ENCODE assay signal across 1 cellular context in the genomic region with DNA sequence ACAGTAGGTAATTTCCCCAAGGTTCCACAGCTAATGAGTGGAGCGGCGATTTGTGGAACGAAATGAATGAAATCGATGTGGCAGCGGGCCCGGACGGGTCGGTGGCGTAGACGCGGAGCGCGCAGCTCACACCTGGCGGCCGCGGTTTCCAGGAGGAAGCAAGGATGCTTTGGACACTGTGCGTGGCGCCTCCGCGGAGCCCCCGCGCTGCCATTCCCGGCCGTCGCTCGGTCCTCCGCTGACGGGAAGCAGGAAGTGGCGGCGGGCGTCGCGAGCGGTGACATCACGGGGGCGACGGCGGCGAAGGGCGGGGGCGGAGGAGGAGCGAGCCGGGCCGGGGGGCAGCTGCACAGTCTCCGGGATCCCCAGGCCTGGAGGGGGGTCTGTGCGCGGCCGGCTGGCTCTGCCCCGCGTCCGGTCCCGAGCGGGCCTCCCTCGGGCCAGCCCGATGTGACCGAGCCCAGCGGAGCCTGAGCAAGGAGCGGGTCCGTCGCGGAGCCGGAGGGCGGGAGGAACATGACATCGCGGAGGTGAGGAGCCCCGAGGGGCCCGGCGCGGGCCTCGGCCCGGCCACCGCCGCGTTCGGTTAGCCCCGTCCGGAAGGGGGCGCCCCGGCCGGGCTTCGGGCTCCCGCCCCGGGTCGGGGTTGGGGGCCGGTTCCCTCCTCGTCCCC.
TF ChIP-seq lines count a peak whose summit lies in the region.

TSS of gene PTPN11 (plus strand) at position 352 of the 673 bp plus-strand sequence. CDS start at position 517, 165 bp downstream.

TF ChIP-seq in HepG2, 621 proteins besides CTCF, POLR2A, EP300 and RAD21 (continued from another document and continues in another):
- TF ChIP-seq, protein P1, sequence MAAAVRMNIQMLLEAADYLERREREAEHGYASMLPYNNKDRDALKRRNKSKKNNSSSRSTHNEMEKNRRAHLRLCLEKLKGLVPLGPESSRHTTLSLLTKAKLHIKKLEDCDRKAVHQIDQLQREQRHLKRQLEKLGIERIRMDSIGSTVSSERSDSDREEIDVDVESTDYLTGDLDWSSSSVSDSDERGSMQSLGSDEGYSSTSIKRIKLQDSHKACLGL (CRISPR knock-in tag; IDR thresholded peaks at IDR 0.05) = peak; percentile 46; the same call in 1 of the 2 replicates
- no peak for TF ChIP-seq SP5 (CRISPR knock-in tag; IDR thresholded peaks at IDR 0.05; ENCODE audit: borderline replicate concordance, low read depth)
- TF ChIP-seq ZNF782 (CRISPR knock-in tag; IDR thresholded peaks at IDR 0.05; ENCODE audit: borderline replicate concordance) = peak; percentile 72; the same call in 1 of the 2 replicates
- TF ChIP-seq, protein P2, sequence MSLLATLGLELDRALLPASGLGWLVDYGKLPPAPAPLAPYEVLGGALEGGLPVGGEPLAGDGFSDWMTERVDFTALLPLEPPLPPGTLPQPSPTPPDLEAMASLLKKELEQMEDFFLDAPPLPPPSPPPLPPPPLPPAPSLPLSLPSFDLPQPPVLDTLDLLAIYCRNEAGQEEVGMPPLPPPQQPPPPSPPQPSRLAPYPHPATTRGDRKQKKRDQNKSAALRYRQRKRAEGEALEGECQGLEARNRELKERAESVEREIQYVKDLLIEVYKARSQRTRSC (CRISPR knock-in tag; IDR thresholded peaks at IDR 0.05; ENCODE audit: low read depth) = 0 out of 2 replicates have a peak, but pooled peaks have one; percentile 53
- no peak for TF ChIP-seq NCOA5 (CRISPR knock-in tag; IDR thresholded peaks at IDR 0.05)
- TF ChIP-seq MED8 (CRISPR knock-in tag; IDR thresholded peaks at IDR 0.05; ENCODE audit: insufficient replicate concordance) = peak; percentile 59
- peak; percentile 79 for TF ChIP-seq ZBED4 (CRISPR knock-in tag; IDR thresholded peaks at IDR 0.05; ENCODE audit: borderline replicate concordance)
- TF ChIP-seq DNMT1 (CRISPR knock-in tag; IDR thresholded peaks at IDR 0.05) = peak; percentile 79
- TF ChIP-seq ATRX (CRISPR knock-in tag; IDR thresholded peaks at IDR 0.05; ENCODE audit: borderline replicate concordance) = no peak
- TF ChIP-seq, protein P3, sequence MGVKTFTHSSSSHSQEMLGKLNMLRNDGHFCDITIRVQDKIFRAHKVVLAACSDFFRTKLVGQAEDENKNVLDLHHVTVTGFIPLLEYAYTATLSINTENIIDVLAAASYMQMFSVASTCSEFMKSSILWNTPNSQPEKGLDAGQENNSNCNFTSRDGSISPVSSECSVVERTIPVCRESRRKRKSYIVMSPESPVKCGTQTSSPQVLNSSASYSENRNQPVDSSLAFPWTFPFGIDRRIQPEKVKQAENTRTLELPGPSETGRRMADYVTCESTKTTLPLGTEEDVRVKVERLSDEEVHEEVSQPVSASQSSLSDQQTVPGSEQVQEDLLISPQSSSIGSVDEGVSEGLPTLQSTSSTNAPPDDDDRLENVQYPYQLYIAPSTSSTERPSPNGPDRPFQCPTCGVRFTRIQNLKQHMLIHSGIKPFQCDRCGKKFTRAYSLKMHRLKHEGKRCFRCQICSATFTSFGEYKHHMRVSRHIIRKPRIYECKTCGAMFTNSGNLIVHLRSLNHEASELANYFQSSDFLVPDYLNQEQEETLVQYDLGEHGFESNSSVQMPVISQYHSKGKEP (CRISPR knock-in tag; IDR thresholded peaks at IDR 0.05) = 0 out of 2 replicates have a peak, but pooled peaks have one; percentile 56
- no peak; the same call in 1 of the 2 replicates for TF ChIP-seq JUND (CRISPR knock-in tag; IDR thresholded peaks at IDR 0.05)
- TF ChIP-seq PRPF4 (IDR thresholded peaks at IDR 0.05; ENCODE audit: low read depth, low read length, poor library complexity, severe bottlenecking) = no peak
- no peak for TF ChIP-seq NPAS2 (CRISPR knock-in tag; IDR thresholded peaks at IDR 0.05; ENCODE audit: borderline replicate concordance)
- TF ChIP-seq SIN3B (IDR thresholded peaks at IDR 0.05; ENCODE audit: low read length) = peak; percentile 81
- no peak for TF ChIP-seq KLF9 (CRISPR knock-in tag; IDR thresholded peaks at IDR 0.05; ENCODE audit: low read depth)
- TF ChIP-seq CENPBD1 (CRISPR knock-in tag; IDR thresholded peaks at IDR 0.05; ENCODE audit: borderline replicate concordance, low read depth) = no peak
- no peak; the same call in 1 of the 2 replicates for TF ChIP-seq HOXA5 (CRISPR knock-in tag; IDR thresholded peaks at IDR 0.05)
- TF ChIP-seq, protein P4, sequence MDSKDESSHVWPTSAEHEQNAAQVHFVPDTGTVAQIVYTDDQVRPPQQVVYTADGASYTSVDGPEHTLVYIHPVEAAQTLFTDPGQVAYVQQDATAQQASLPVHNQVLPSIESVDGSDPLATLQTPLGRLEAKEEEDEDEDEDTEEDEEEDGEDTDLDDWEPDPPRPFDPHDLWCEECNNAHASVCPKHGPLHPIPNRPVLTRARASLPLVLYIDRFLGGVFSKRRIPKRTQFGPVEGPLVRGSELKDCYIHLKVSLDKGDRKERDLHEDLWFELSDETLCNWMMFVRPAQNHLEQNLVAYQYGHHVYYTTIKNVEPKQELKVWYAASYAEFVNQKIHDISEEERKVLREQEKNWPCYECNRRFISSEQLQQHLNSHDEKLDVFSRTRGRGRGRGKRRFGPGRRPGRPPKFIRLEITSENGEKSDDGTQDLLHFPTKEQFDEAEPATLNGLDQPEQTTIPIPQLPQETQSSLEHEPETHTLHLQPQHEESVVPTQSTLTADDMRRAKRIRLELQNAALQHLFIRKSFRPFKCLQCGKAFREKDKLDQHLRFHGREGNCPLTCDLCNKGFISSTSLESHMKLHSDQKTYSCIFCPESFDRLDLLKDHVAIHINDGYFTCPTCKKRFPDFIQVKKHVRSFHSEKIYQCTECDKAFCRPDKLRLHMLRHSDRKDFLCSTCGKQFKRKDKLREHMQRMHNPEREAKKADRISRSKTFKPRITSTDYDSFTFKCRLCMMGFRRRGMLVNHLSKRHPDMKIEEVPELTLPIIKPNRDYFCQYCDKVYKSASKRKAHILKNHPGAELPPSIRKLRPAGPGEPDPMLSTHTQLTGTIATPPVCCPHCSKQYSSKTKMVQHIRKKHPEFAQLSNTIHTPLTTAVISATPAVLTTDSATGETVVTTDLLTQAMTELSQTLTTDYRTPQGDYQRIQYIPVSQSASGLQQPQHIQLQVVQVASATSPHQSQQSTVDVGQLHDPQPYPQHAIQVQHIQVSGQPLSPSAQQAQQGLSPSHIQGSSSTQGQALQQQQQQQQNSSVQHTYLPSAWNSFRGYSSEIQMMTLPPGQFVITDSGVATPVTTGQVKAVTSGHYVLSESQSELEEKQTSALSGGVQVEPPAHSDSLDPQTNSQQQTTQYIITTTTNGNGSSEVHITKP (CRISPR knock-in tag; IDR thresholded peaks at IDR 0.05; ENCODE audit: low read depth) = 0 out of 2 replicates have a peak, but pooled peaks have one; percentile 24
- TF ChIP-seq KLF11 (CRISPR knock-in tag; IDR thresholded peaks at IDR 0.05) = no peak
- TF ChIP-seq, protein P5, sequence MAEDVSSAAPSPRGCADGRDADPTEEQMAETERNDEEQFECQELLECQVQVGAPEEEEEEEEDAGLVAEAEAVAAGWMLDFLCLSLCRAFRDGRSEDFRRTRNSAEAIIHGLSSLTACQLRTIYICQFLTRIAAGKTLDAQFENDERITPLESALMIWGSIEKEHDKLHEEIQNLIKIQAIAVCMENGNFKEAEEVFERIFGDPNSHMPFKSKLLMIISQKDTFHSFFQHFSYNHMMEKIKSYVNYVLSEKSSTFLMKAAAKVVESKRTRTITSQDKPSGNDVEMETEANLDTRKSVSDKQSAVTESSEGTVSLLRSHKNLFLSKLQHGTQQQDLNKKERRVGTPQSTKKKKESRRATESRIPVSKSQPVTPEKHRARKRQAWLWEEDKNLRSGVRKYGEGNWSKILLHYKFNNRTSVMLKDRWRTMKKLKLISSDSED (CRISPR knock-in tag; IDR thresholded peaks at IDR 0.05) = no peak
- TF ChIP-seq SATB2 (CRISPR knock-in tag; IDR thresholded peaks at IDR 0.05) = no peak
- TF ChIP-seq ZNF207 (IDR thresholded peaks at IDR 0.05; ENCODE audit: borderline replicate concordance) = no peak
- TF ChIP-seq SPEN (CRISPR knock-in tag; IDR thresholded peaks at IDR 0.05; ENCODE audit: low read depth) = peak; percentile 92
- TF ChIP-seq, protein P6, sequence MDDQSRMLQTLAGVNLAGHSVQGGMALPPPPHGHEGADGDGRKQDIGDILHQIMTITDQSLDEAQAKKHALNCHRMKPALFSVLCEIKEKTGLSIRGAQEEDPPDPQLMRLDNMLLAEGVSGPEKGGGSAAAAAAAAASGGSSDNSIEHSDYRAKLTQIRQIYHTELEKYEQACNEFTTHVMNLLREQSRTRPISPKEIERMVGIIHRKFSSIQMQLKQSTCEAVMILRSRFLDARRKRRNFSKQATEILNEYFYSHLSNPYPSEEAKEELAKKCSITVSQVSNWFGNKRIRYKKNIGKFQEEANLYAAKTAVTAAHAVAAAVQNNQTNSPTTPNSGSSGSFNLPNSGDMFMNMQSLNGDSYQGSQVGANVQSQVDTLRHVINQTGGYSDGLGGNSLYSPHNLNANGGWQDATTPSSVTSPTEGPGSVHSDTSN (CRISPR knock-in tag; IDR thresholded peaks at IDR 0.05; ENCODE audit: borderline replicate concordance) = 0 out of 2 replicates have a peak, but pooled peaks have one; percentile 22
- TF ChIP-seq SP1 (IDR thresholded peaks at IDR 0.05) = no peak
- TF ChIP-seq SP1 (CRISPR knock-in tag; IDR thresholded peaks at IDR 0.05) = peak; percentile 77; the same call in 1 of the 2 replicates
- TF ChIP-seq KDM4B (CRISPR knock-in tag; IDR thresholded peaks at IDR 0.05) = no peak; the same call in 1 of the 2 replicates
- peak; percentile 64 for TF ChIP-seq FOSL2 (CRISPR knock-in tag; IDR thresholded peaks at IDR 0.05)
- TF ChIP-seq, protein P7, sequence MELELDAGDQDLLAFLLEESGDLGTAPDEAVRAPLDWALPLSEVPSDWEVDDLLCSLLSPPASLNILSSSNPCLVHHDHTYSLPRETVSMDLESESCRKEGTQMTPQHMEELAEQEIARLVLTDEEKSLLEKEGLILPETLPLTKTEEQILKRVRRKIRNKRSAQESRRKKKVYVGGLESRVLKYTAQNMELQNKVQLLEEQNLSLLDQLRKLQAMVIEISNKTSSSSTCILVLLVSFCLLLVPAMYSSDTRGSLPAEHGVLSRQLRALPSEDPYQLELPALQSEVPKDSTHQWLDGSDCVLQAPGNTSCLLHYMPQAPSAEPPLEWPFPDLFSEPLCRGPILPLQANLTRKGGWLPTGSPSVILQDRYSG (CRISPR knock-in tag; IDR thresholded peaks at IDR 0.05) = no peak
- TF ChIP-seq, protein P8, sequence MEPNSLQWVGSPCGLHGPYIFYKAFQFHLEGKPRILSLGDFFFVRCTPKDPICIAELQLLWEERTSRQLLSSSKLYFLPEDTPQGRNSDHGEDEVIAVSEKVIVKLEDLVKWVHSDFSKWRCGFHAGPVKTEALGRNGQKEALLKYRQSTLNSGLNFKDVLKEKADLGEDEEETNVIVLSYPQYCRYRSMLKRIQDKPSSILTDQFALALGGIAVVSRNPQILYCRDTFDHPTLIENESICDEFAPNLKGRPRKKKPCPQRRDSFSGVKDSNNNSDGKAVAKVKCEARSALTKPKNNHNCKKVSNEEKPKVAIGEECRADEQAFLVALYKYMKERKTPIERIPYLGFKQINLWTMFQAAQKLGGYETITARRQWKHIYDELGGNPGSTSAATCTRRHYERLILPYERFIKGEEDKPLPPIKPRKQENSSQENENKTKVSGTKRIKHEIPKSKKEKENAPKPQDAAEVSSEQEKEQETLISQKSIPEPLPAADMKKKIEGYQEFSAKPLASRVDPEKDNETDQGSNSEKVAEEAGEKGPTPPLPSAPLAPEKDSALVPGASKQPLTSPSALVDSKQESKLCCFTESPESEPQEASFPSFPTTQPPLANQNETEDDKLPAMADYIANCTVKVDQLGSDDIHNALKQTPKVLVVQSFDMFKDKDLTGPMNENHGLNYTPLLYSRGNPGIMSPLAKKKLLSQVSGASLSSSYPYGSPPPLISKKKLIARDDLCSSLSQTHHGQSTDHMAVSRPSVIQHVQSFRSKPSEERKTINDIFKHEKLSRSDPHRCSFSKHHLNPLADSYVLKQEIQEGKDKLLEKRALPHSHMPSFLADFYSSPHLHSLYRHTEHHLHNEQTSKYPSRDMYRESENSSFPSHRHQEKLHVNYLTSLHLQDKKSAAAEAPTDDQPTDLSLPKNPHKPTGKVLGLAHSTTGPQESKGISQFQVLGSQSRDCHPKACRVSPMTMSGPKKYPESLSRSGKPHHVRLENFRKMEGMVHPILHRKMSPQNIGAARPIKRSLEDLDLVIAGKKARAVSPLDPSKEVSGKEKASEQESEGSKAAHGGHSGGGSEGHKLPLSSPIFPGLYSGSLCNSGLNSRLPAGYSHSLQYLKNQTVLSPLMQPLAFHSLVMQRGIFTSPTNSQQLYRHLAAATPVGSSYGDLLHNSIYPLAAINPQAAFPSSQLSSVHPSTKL (CRISPR knock-in tag; IDR thresholded peaks at IDR 0.05) = peak; percentile 48
- TF ChIP-seq ZNF709 (CRISPR knock-in tag; IDR thresholded peaks at IDR 0.05) = no peak
- TF ChIP-seq ZNF788 (CRISPR knock-in tag; IDR thresholded peaks at IDR 0.05; ENCODE audit: borderline replicate concordance) = peak; percentile 84
- no peak; the same call in 1 of the 2 replicates for TF ChIP-seq RARG (CRISPR knock-in tag; IDR thresholded peaks at IDR 0.05; ENCODE audit: low read depth)
- no peak for TF ChIP-seq NFE2 (CRISPR knock-in tag; IDR thresholded peaks at IDR 0.05)
- no peak for TF ChIP-seq ARNT (IDR thresholded peaks at IDR 0.05)
- no peak for TF ChIP-seq FIP1L1 (IDR thresholded peaks at IDR 0.05; ENCODE audit: borderline replicate concordance, insufficient read depth, low read depth, low read length)
